7 cellular contexts compared by ENCODE assay signal in genomic region chr6:26401389-26401986, GRCh38. TPM values are rescaled to one million over a fixed set of nuclear protein-coding genes. Genes with fewer than 3 reads are reported as not detected.
DNase-seq lines count a peak whose midpoint lies in the region; ATAC-seq and TF ChIP-seq lines count a peak whose summit lies in the region.

No MANE protein-coding gene starts in this region.

- peak overlapping the region; percentile 82 to 97 for H3K4me3 Mint-ChIP-seq in stimulated activated naive CD8-positive, alpha-beta T cell treated with anti-CD3 and anti-CD28 coated beads, Interleukin-15, amount 100 ng/mL, for 72 hours

- no peaks in the 10 kb centered on the region for H3K9me3 ChIP-seq in right atrium auricular region

- H3K36me3 ChIP-seq in right atrium auricular region, result no peaks in the 10 kb centered on the region

- H3K27me3 Mint-ChIP-seq in stimulated activated naive CD8-positive, alpha-beta T cell treated with anti-CD3 and anti-CD28 coated beads, Interleukin-15, amount 100 ng/mL, for 72 hours, result no peaks in the 10 kb centered on the region

- peak; percentile 2 for ATAC-seq in stimulated activated naive CD8-positive, alpha-beta T cell treated with anti-CD3 and anti-CD28 coated beads, Interleukin-15, amount 100 ng/mL, for 72 hours
- ATAC-seq in GM18502 (IDR thresholded peaks at IDR 0.05; ENCODE audit: poor library complexity, unreplicated experiment), result no peak

- H3K9me3 Mint-ChIP-seq in stimulated activated naive CD8-positive, alpha-beta T cell treated with anti-CD3 and anti-CD28 coated beads, Interleukin-15, amount 100 ng/mL, for 72 hours, result no peaks in the 10 kb centered on the region

- peaks cover 46% of the 10 kb centered on the region for H3K4me1 Mint-ChIP-seq in stimulated activated naive CD8-positive, alpha-beta T cell treated with anti-CD3 and anti-CD28 coated beads, Interleukin-15, amount 100 ng/mL, for 72 hours

- peaks cover 0 to 8% of the 10 kb centered on the region in 2 donors for H3K4me1 ChIP-seq in right atrium auricular region

- H3K4me3 ChIP-seq in HFF-Myc (replicated peaks; ENCODE audit: low read depth, low read length) (peak overlapping the region; percentile 61), WI38 (ENCODE audit: low read depth, low read length) (peak overlapping the region; percentile 69), right atrium auricular region (peak overlapping the region; percentile 51 to 61)

- no peaks in the 10 kb centered on the region for H3K27me3 ChIP-seq in right atrium auricular region

- peak overlapping the region; percentile 70 to 85 for H3K27ac ChIP-seq in right atrium auricular region

- no peak for DNase-seq in HFF-Myc (ENCODE audit: extremely low read depth, low read depth)
- no peak for DNase-seq in right atrium auricular region (ENCODE audit: low spot score)
- no peak for DNase-seq in stimulated activated naive CD8-positive, alpha-beta T cell treated with anti-CD3 and anti-CD28 coated beads, Interleukin-15, amount 100 ng/mL, for 72 hours
- no peak for DNase-seq in dedifferentiated amniotic fluid mesenchymal stem cell (ENCODE audit: extremely low spot score)
- no peak for DNase-seq in cerebellar cortex (ENCODE audit: low spot score)

- H3K27ac Mint-ChIP-seq in stimulated activated naive CD8-positive, alpha-beta T cell treated with anti-CD3 and anti-CD28 coated beads, Interleukin-15, amount 100 ng/mL, for 72 hours, result peak overlapping the region; percentile 92 to 96

- no peak for TF ChIP-seq CTCF in HFF-Myc (IDR thresholded peaks at IDR 0.05; ENCODE audit: low read depth, low read length, missing control alignments)
- TF ChIP-seq CTCF in WI38 (IDR thresholded peaks at IDR 0.05; ENCODE audit: low read depth, low read length), result no peak
- no peak for TF ChIP-seq CTCF in right atrium auricular region (IDR thresholded peaks at IDR 0.05)

RNA-seq across cellular contexts. Expression of gene BTN3A1, which starts 0.6 kb away (rescaled TPM):
- total RNA-seq in right atrium auricular region, result 1 to 10 TPM; 3.6 to 6.6 TPM

RNA-seq across cellular contexts. Expression of gene BTN2A2, which starts 18.6 kb away (rescaled TPM):
- total RNA-seq in right atrium auricular region, result 1 to 10 TPM; 2.6 to 4.4 TPM

RNA-seq across cellular contexts. Expression of gene BTN3A2, which starts 36.5 kb away (rescaled TPM):
- 10 to 100 TPM in 1 of 2 donors, 1 to 10 TPM in 1; 6.5 to 12.9 TPM for total RNA-seq in right atrium auricular region

RNA-seq across cellular contexts. Expression of gene BTN3A3, which starts 38.8 kb away (rescaled TPM):
- total RNA-seq in right atrium auricular region, result 1 to 10 TPM; 5.6 to 8.7 TPM

RNA-seq across cellular contexts. Expression of gene BTN2A1, which starts 56.3 kb away (rescaled TPM):
- 10 to 100 TPM in 1 of 2 donors, 1 to 10 TPM in 1; 7.6 to 13.9 TPM for total RNA-seq in right atrium auricular region
